1 cellular context compared by ENCODE assay signal in genomic region chr14:31181271-31181670, GRCh38.
TF ChIP-seq lines count a peak whose summit lies in the region.

No MANE protein-coding gene starts in this region.

TF ChIP-seq in GM23338, 12 proteins besides CTCF, POLR2A, EP300 and RAD21 (continued from another document):
- no peak for TF ChIP-seq ZNF462 (CRISPR knock-in tag; IDR thresholded peaks at IDR 0.05)
- no peak for TF ChIP-seq POLR2AphosphoS5 (IDR thresholded peaks at IDR 0.05; ENCODE audit: low read depth)
- TF ChIP-seq CREB1 (CRISPR knock-in tag; IDR thresholded peaks at IDR 0.05; ENCODE audit: low read depth): no peak
